Comparison of ENCODE assay signal across 1 cellular context in genomic region chr14:55128386-55129085, GRCh38.
TF ChIP-seq lines count a peak whose summit lies in the region.

No MANE protein-coding gene starts in this region.

TF ChIP-seq in GM12878, 131 proteins besides CTCF, POLR2A, EP300 and RAD21 (continued from another document):
- TF ChIP-seq IKZF2 (IDR thresholded peaks at IDR 0.05), result no peak
- no peak for TF ChIP-seq SREBF2 (IDR thresholded peaks at IDR 0.05; ENCODE audit: low read length)
- no peak for TF ChIP-seq NR2C2 (IDR thresholded peaks at IDR 0.05; ENCODE audit: borderline replicate concordance, control insufficient read depth, insufficient read length, low read depth)
- TF ChIP-seq TAF1 (IDR thresholded peaks at IDR 0.05; ENCODE audit: borderline replicate concordance, low read depth, low read length), result no peak
- TF ChIP-seq SMARCA5 (IDR thresholded peaks at IDR 0.05), result peak; percentile 37; the same call in 1 of the 2 replicates
- no peak for TF ChIP-seq JUNB (IDR thresholded peaks at IDR 0.05)
- TF ChIP-seq MEF2B (IDR thresholded peaks at IDR 0.05; ENCODE audit: partially characterized antibody, poor library complexity, severe bottlenecking), result peak; percentile 73
- TF ChIP-seq ZNF217 (IDR thresholded peaks at IDR 0.05), result 0 out of 2 replicates have a peak, but pooled peaks have one; percentile 15
- TF ChIP-seq MXI1 (IDR thresholded peaks at IDR 0.05; ENCODE audit: low read depth, low read length), result no peak
- TF ChIP-seq, protein P1, sequence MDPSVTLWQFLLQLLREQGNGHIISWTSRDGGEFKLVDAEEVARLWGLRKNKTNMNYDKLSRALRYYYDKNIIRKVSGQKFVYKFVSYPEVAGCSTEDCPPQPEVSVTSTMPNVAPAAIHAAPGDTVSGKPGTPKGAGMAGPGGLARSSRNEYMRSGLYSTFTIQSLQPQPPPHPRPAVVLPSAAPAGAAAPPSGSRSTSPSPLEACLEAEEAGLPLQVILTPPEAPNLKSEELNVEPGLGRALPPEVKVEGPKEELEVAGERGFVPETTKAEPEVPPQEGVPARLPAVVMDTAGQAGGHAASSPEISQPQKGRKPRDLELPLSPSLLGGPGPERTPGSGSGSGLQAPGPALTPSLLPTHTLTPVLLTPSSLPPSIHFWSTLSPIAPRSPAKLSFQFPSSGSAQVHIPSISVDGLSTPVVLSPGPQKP (IDR thresholded peaks at IDR 0.05; ENCODE audit: low read depth, low read length), result no peak
- no peak for TF ChIP-seq HDAC6 (IDR thresholded peaks at IDR 0.05; ENCODE audit: unreplicated experiment)
